ENCODE assay signal across 29 cellular contexts in genomic region chr14:71552809-71553208, GRCh38.
DNase-seq lines count a peak whose midpoint lies in the region; ATAC-seq and TF ChIP-seq lines count a peak whose summit lies in the region.
"Had no signal": no experiment of that assay in that cellular context is flagged by ENCODE, and none has a peak within 500 bp of the region (broad histone marks: within the 10 kb centered on the region; RNA-seq: fewer than 3 reads in every experiment).

No MANE protein-coding gene starts in this region.

- no peak overlapping the region for H2BK5ac ChIP-seq in H9 (ENCODE audit: insufficient read length, low read length)

- H4K5ac ChIP-seq in H9 (ENCODE audit: insufficient read length, low read depth, low read length), result no peak overlapping the region

- no peaks in the 10 kb centered on the region for H3K79me1 ChIP-seq in H9 (ENCODE audit: insufficient read depth, low read depth, low read length, poor library complexity, severe bottlenecking)

- H3K14ac ChIP-seq in H9 (ENCODE audit: insufficient read depth, low read length), result no peak overlapping the region

- H3K4me1 Mint-ChIP-seq in activated CD4-positive, alpha-beta T cell treated with anti-CD3 and anti-CD28 coated beads, Interleukin-2, amount 10 ng/mL, durations not matched to agents 24 days and 14 days, result peaks cover 62% of the 10 kb centered on the region
- H3K4me1 Mint-ChIP-seq in activated CD4-positive, alpha-beta T cell treated with anti-CD3 and anti-CD28 coated beads for 36 hours, result peaks cover 68% of the 10 kb centered on the region
- H3K4me1 Mint-ChIP-seq in H9, result peaks cover 7 to 11% of the 10 kb centered on the region in 2 experiments
- H3K4me1 Mint-ChIP-seq in activated B cell treated with CpG ODN at 0.5 μM for 24 hours, result peaks cover 73% of the 10 kb centered on the region
- peaks cover 47% of the 10 kb centered on the region for H3K4me1 Mint-ChIP-seq in nephron progenitor cell

- no CpG with 5 or more reads among the region's 5 CpGs for WGBS in H9 (ENCODE audit: extremely low coverage, insufficient read length, low lambda C conversion rate)

- no peaks in the 10 kb centered on the region for H4K20me1 ChIP-seq in H9 (ENCODE audit: control insufficient read depth, insufficient read depth, insufficient read length)

- no peaks in the 10 kb centered on the region for H3K9me3 Mint-ChIP-seq in activated CD4-positive, alpha-beta T cell treated with anti-CD3 and anti-CD28 coated beads, Interleukin-2, amount 10 ng/mL, durations not matched to agents 24 days and 14 days
- H3K9me3 Mint-ChIP-seq in activated CD4-positive, alpha-beta T cell treated with anti-CD3 and anti-CD28 coated beads for 36 hours (ENCODE audit: low read depth), result no peaks in the 10 kb centered on the region
- no peaks in the 10 kb centered on the region for H3K9me3 Mint-ChIP-seq in H9
- H3K9me3 Mint-ChIP-seq in activated B cell treated with CpG ODN at 0.5 μM for 24 hours, result no peaks in the 10 kb centered on the region
- peaks cover 9% of the 10 kb centered on the region for H3K9me3 Mint-ChIP-seq in nephron progenitor cell
- H3K9me3 Mint-ChIP-seq: activated naive CD4-positive, alpha-beta T cell treated with anti-CD3 and anti-CD28 coated beads for 36 hours; activated T-cell treated with anti-CD3 and anti-CD28 coated beads, Interleukin-2, amount 50 U/mL, for 24 hours; CD8-positive, alpha-beta memory T cell had no signal

- no peak overlapping the region for H3K56ac ChIP-seq in H9 (ENCODE audit: insufficient read length, low read depth, low read length)

- no peak overlapping the region for H2AK5ac ChIP-seq in H9 (ENCODE audit: insufficient read length, low read length)

- DNase-seq in activated CD4-positive, alpha-beta T cell treated with anti-CD3 and anti-CD28 coated beads, Interleukin-2, amount 10 ng/mL, durations not matched to agents 24 days and 14 days, result no peak
- DNase-seq in activated CD4-positive, alpha-beta T cell treated with anti-CD3 and anti-CD28 coated beads for 36 hours, result no peak
- DNase-seq in H9 (peak; percentile 37), activated B cell treated with CpG ODN at 0.5 μM for 24 hours (no peak), nephron progenitor cell (no peak), ureter (ENCODE audit: low spot score) (no peak), cerebellar cortex (ENCODE audit: low spot score) (no peak)
- DNase-seq: activated CD4-positive, CD25-positive, alpha-beta regulatory T cell; activated CD8-positive, alpha-beta memory T cell treated with anti-CD3 and anti-CD28 coated beads for 24 hours; activated naive CD4-positive, alpha-beta T cell treated with anti-CD3 and anti-CD28 coated beads for 36 hours; activated T-cell treated with anti-CD3 and anti-CD28 coated beads, Interleukin-2, amount 50 U/mL, for 24 hours; aorta; CD8-positive, alpha-beta memory T cell; DMS153; GOT3; hippocampal formation; mesenchymal stem cell; NCI-H146; NCI-H524 treated with DMSO at 0.1 percent for 48 hours; RPMI8226; stimulated activated CD4-positive, alpha-beta T cell treated with anti-CD3 and anti-CD28 coated beads, Interleukin-12 subunit alpha, Interleukin-12 subunit beta, amount 100 ng/mL, for 4 hours; stomach had no signal

- no peak overlapping the region for H3K9ac ChIP-seq in H9 (ENCODE audit: extremely low read depth, insufficient read length, low read length)
- H3K9ac ChIP-seq: KMS-11 had no signal

- no peak overlapping the region for H3K4ac ChIP-seq in H9 (ENCODE audit: low read depth, low read length)

- peaks cover 3% of the 10 kb centered on the region for H3K36me3 Mint-ChIP-seq in activated CD4-positive, alpha-beta T cell treated with anti-CD3 and anti-CD28 coated beads, Interleukin-2, amount 10 ng/mL, durations not matched to agents 24 days and 14 days (ENCODE audit: low read depth)
- H3K36me3 Mint-ChIP-seq in activated CD4-positive, alpha-beta T cell treated with anti-CD3 and anti-CD28 coated beads for 36 hours (ENCODE audit: low read depth), result no peaks in the 10 kb centered on the region
- H3K36me3 Mint-ChIP-seq in H9 (ENCODE audit: insufficient read depth in 1 of 3, low read depth in 3 of 3) (no peaks in the 10 kb centered on the region), activated B cell treated with CpG ODN at 0.5 μM for 24 hours (ENCODE audit: low read depth) (peaks cover 8% of the 10 kb centered on the region), nephron progenitor cell (ENCODE audit: low read depth) (peaks cover 25% of the 10 kb centered on the region)

- no peaks in the 10 kb centered on the region for H3K23me2 ChIP-seq in H9 (ENCODE audit: insufficient read length, low read depth, low read length, poor library complexity, severe bottlenecking)

- no peak for ATAC-seq in activated CD4-positive, alpha-beta T cell treated with anti-CD3 and anti-CD28 coated beads for 36 hours
- ATAC-seq in activated B cell treated with CpG ODN at 0.5 μM for 24 hours (ENCODE audit: low read depth), result no peak
- ATAC-seq in HG03095 (IDR thresholded peaks at IDR 0.05; ENCODE audit: unreplicated experiment), result no peak
- ATAC-seq: gastroesophageal sphincter, left lobe of liver had no signal

- H3T11ph ChIP-seq in H9 (ENCODE audit: low read length), result no peak overlapping the region

- H4K91ac ChIP-seq in H9 (ENCODE audit: insufficient read length, low read depth, low read length), result no peak overlapping the region

- no peak overlapping the region for H3K4me3 Mint-ChIP-seq in activated CD4-positive, alpha-beta T cell treated with anti-CD3 and anti-CD28 coated beads, Interleukin-2, amount 10 ng/mL, durations not matched to agents 24 days and 14 days
- no peak overlapping the region for H3K4me3 Mint-ChIP-seq in activated CD4-positive, alpha-beta T cell treated with anti-CD3 and anti-CD28 coated beads for 36 hours
- no peak overlapping the region for H3K4me3 Mint-ChIP-seq in H9
- no peak overlapping the region for H3K4me3 Mint-ChIP-seq in activated B cell treated with CpG ODN at 0.5 μM for 24 hours
- H3K4me3 Mint-ChIP-seq in nephron progenitor cell, result no peak overlapping the region
- H3K4me3 Mint-ChIP-seq: activated naive CD4-positive, alpha-beta T cell treated with anti-CD3 and anti-CD28 coated beads for 36 hours; activated T-cell treated with anti-CD3 and anti-CD28 coated beads, Interleukin-2, amount 50 U/mL, for 24 hours had no signal

- no peak overlapping the region for H2BK20ac ChIP-seq in H9 (ENCODE audit: low read depth, low read length, poor library complexity, severe bottlenecking)

- H2BK15ac ChIP-seq in H9 (ENCODE audit: low read depth, low read length), result no peak overlapping the region

- H3K27ac Mint-ChIP-seq in activated CD4-positive, alpha-beta T cell treated with anti-CD3 and anti-CD28 coated beads, Interleukin-2, amount 10 ng/mL, durations not matched to agents 24 days and 14 days, result peak overlapping the region; percentile 22
- H3K27ac Mint-ChIP-seq in activated CD4-positive, alpha-beta T cell treated with anti-CD3 and anti-CD28 coated beads for 36 hours, result no peak overlapping the region
- peak overlapping the region in 1 of 3 experiments; percentile 12; a peak in 2 of 7 replicates for H3K27ac Mint-ChIP-seq in H9
- H3K27ac Mint-ChIP-seq in activated B cell treated with CpG ODN at 0.5 μM for 24 hours, result peak overlapping the region; percentile 68
- H3K27ac Mint-ChIP-seq in nephron progenitor cell, result peak overlapping the region; percentile 32
- H3K27ac Mint-ChIP-seq: activated naive CD4-positive, alpha-beta T cell treated with anti-CD3 and anti-CD28 coated beads for 36 hours had no signal

- POLR2A ChIA-PET in activated CD4-positive, alpha-beta T cell treated with anti-CD3 and anti-CD28 coated beads for 36 hours (lab: Charles Lee), result no interaction called here
- POLR2A ChIA-PET in activated B cell treated with CpG ODN at 0.5 μM for 24 hours (lab: Charles Lee), result interaction anchor here (1.3 kb wide), 1 partner anchor 231 kb away, joined by 5 read pairs; no protein-coding TSS in a partner anchor

- H3K4me2 ChIP-seq in H9 (ENCODE audit: insufficient read depth, insufficient read length, low read length), result no peak overlapping the region

- H3K23ac ChIP-seq in H9 (ENCODE audit: insufficient read length, low read depth, low read length), result no peak overlapping the region

- no peak overlapping the region for H2BK120ac ChIP-seq in H9 (ENCODE audit: low read depth, low read length, poor library complexity, severe bottlenecking)

- no peak overlapping the region for H3K18ac ChIP-seq in H9 (ENCODE audit: insufficient read length, low read depth, low read length)

- TF ChIP-seq CTCF in H9 (conservative IDR thresholded peaks at IDR 0.05) (peak; percentile 49), activated B cell treated with CpG ODN at 0.5 μM for 24 hours (IDR thresholded peaks at IDR 0.05) (no peak), nephron progenitor cell (IDR thresholded peaks at IDR 0.05) (no peak)

- CTCF ChIA-PET in activated CD4-positive, alpha-beta T cell treated with anti-CD3 and anti-CD28 coated beads for 36 hours (lab: Charles Lee), result interaction anchor here (0.7 to 1.4 kb wide), 4 partner anchors 23 to 61 kb away, joined by 3 to 4 read pairs (median 3); no protein-coding TSS in a partner anchor
- CTCF ChIA-PET in activated B cell treated with CpG ODN at 0.5 μM for 24 hours (lab: Charles Lee), result no interaction called here

- no peaks in the 10 kb centered on the region for H3K27me3 Mint-ChIP-seq in activated CD4-positive, alpha-beta T cell treated with anti-CD3 and anti-CD28 coated beads, Interleukin-2, amount 10 ng/mL, durations not matched to agents 24 days and 14 days
- H3K27me3 Mint-ChIP-seq in activated CD4-positive, alpha-beta T cell treated with anti-CD3 and anti-CD28 coated beads for 36 hours, result no peaks in the 10 kb centered on the region
- no peaks in the 10 kb centered on the region for H3K27me3 Mint-ChIP-seq in H9 (ENCODE audit: low read depth)
- H3K27me3 Mint-ChIP-seq in activated B cell treated with CpG ODN at 0.5 μM for 24 hours, result no peaks in the 10 kb centered on the region
- H3K27me3 Mint-ChIP-seq in nephron progenitor cell (ENCODE audit: low read depth, poor library complexity), result peaks cover 2% of the 10 kb centered on the region
- H3K27me3 Mint-ChIP-seq: activated T-cell treated with anti-CD3 and anti-CD28 coated beads, Interleukin-2, amount 50 U/mL, for 24 hours; CD8-positive, alpha-beta memory T cell had no signal

- H4K8ac ChIP-seq in H9 (replicated peaks; ENCODE audit: insufficient read length, low read depth, low read length), result no peak overlapping the region

- no peak overlapping the region for H2BK12ac ChIP-seq in H9 (ENCODE audit: insufficient read length, low read depth, low read length)

- H3K9me3 ChIP-seq in H9 (ENCODE audit: control insufficient read depth, low read depth, low read length), result no peaks in the 10 kb centered on the region
- H3K9me3 ChIP-seq: gastroesophageal sphincter, stomach had no signal

- H3K27me3 ChIP-seq in H9 (ENCODE audit: insufficient read depth, low read length), result no peaks in the 10 kb centered on the region
- H3K27me3 ChIP-seq: cardiac muscle cell, gastroesophageal sphincter, stomach, tibial nerve had no signal

- no peaks in the 10 kb centered on the region for H3K79me2 ChIP-seq in H9 (ENCODE audit: insufficient read depth, low read length)

- H3K27ac ChIP-seq in H9 (ENCODE audit: insufficient read length, low read depth, low read length), result no peak overlapping the region
- H3K27ac ChIP-seq: 22Rv1, cardiac muscle cell, gastroesophageal sphincter, KMS-11, stomach, tibial nerve had no signal

- no peaks in the 10 kb centered on the region; the same call in 1 of the 2 replicates for H3K4me1 ChIP-seq in H9 (ENCODE audit: insufficient read depth, low read length)
- H3K4me1 ChIP-seq: gastroesophageal sphincter had no signal

- H2AFZ ChIP-seq in H9 (ENCODE audit: low read length), result no peak overlapping the region

- intact Hi-C loops in activated CD4-positive, alpha-beta T cell treated with anti-CD3 and anti-CD28 coated beads, Interleukin-2, amount 10 ng/mL, durations not matched to agents 24 days and 14 days (cut with micrococcal nuclease), result loop anchor here (10.0 kb wide), 1 partner anchor 668 kb away; no protein-coding TSS in a partner anchor
- intact Hi-C loops in activated CD4-positive, alpha-beta T cell treated with anti-CD3 and anti-CD28 coated beads for 36 hours (cut with DNase I, micrococcal nuclease), result loop anchor here in 1 of 2 experiments (10.0 kb wide), 1 partner anchor 1878 kb away; no protein-coding TSS in a partner anchor
- intact Hi-C loops in activated B cell treated with CpG ODN at 0.5 μM for 24 hours (cut with micrococcal nuclease), result no loop called here
